ENCODE assay signal across 1 cellular context in the genomic region with DNA sequence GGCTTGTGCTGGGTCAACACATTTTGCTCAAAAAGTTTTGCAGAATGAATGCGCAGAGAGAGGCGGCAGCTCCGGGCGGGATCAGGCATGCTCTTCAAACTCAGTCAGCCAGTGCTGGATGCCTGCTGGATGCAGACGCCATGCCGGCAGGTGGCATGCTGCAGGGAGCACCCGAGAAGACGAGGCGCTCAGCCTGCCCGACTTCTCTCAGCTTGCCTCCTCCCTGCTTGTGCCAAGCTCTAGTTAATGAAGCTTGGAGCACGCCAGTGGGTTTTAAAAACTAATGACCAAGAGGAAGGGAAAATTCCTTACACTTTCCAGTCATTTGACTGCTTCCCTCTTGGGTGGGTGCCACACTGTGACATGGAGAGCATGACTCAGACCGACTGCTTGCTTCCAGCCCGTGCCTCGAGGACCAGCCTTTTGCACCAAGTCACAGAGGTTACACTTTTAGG.
TF ChIP-seq lines count a peak whose summit lies in the region.

No MANE protein-coding gene starts in this region.

TF ChIP-seq in HCT116, 20 proteins besides CTCF, POLR2A, EP300 and RAD21 (continued from another document):
- TF ChIP-seq ZBTB33 (IDR thresholded peaks at IDR 0.05; ENCODE audit: extremely low read depth, insufficient replicate concordance, low read length): no peak
- TF ChIP-seq ZNF274 (IDR thresholded peaks at IDR 0.05; ENCODE audit: low read depth, low read length): no peak
- TF ChIP-seq SP1 (IDR thresholded peaks at IDR 0.05; ENCODE audit: low read depth): no peak
- no peak for TF ChIP-seq ELF1 (IDR thresholded peaks at IDR 0.05; ENCODE audit: borderline replicate concordance, low read depth)
- TF ChIP-seq MAX (IDR thresholded peaks at IDR 0.05): no peak
- TF ChIP-seq ZFX (IDR thresholded peaks at IDR 0.05): no peak
- TF ChIP-seq SRF (IDR thresholded peaks at IDR 0.05; ENCODE audit: low read depth): no peak
